Comparison of ENCODE assay signal across 1 cellular context in the genomic region with DNA sequence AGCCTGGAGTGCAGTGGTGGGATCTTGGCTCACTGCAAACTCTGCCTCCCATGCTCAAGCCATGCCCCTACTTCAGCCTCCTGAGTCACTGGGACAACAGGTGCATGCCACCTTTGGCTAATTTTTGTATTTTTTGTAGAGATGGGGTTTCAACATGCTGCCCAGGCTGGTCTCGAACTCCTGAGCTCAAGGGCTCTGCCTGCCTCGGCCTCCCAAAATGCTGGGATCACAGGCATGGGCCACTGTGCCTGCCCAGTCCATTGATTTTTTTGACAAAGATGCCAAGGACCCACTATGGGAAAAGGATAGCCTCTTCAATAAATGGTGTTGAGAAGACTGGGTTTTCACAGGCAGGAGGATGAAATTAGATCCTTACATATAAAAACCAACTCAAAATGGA.
TF ChIP-seq lines count a peak whose summit lies in the region.

No MANE protein-coding gene starts in this region.

TF ChIP-seq in K562, 482 proteins besides CTCF, POLR2A, EP300 and RAD21 (continued from another document):
- peak; percentile 39; the same call in 1 of the 2 replicates for TF ChIP-seq ZNF583 (CRISPR knock-in tag; IDR thresholded peaks at IDR 0.05)
